ENCODE assay signal across 8 cellular contexts in the genomic region with DNA sequence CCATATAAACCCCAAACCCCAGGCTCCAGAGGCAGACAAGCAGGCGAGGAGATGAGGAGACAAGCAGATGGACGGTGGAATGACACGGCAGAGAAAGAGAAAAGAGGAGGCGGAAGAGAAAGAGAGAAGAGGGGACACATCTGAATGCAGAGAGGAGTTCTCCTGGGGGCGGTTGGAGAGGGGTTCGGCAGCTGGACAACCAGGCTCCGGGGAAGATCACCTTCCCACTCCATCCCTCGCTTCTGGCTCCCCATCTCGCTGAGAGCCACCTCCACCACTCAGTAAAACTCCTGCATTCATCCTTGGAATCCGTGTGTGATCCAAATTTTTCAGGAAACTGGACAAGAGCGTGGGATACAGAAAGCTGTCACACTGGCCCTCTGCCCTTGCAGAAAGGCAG.
"Had no signal": no experiment of that assay in that cellular context is flagged by ENCODE, and none has a peak within 500 bp of the region (broad histone marks: within the 10 kb centered on the region; RNA-seq: fewer than 3 reads in every experiment).

No MANE protein-coding gene starts in this region.

- H3K27me3 Mint-ChIP-seq: IgD-negative memory B cell had no signal

- ATAC-seq: K562 had no signal

- H3K9ac ChIP-seq: KMS-11 had no signal

- H3K4me3 ChIP-seq: K562 had no signal

- H3K4me3 Mint-ChIP-seq: IgD-negative memory B cell had no signal

- H3K27ac ChIP-seq: HL-60, KMS-11 had no signal

- H3K27ac Mint-ChIP-seq: IgD-negative memory B cell had no signal

- DNase-seq: IMR-90, KBM-7, KG1 had no signal

- H3K4me1 Mint-ChIP-seq: IgD-negative memory B cell had no signal

- H3K36me3 Mint-ChIP-seq: IgD-negative memory B cell had no signal

- H3K4me2 ChIP-seq: KMS-11 had no signal

- FAIRE-seq: HTR-8/SVneo, K562 had no signal
